In the genomic region with DNA sequence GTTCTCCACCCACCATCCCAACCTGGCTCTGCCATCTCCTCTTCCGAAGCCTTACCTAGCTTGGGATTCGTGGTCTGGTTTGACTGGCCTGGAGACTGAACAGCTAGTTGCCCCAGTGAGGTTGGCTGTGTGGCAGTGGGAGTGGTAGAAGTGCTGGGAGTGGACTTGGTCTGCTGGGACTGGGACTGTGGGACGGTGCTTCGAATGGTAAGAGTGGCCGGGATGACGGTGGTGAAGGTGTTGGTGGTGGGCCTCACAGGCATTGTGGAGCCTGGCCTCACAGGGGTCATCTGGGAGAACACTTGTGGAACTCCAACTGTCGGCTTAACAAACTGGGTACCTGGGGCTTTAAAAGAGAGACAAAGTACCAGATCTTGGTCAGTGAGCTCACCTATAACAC, we compare ENCODE assay signal across 1 cellular context.
TF ChIP-seq lines count a peak whose summit lies in the region.

No MANE protein-coding gene starts in this region.

TF ChIP-seq in GM12878, 131 proteins besides CTCF, POLR2A, EP300 and RAD21:
- TF ChIP-seq BRCA1 (IDR thresholded peaks at IDR 0.05; ENCODE audit: low read depth, low read length) (no peak), SREBF2 (IDR thresholded peaks at IDR 0.05; ENCODE audit: low read length) (no peak), HDGF (IDR thresholded peaks at IDR 0.05) (no peak), EED (IDR thresholded peaks at IDR 0.05; ENCODE audit: low read depth) (no peak), SIN3A (IDR thresholded peaks at IDR 0.05; ENCODE audit: low read depth, low read length) (no peak), TCF3 (IDR thresholded peaks at IDR 0.05; ENCODE audit: borderline replicate concordance, insufficient read depth, low read depth, low read length) (no peak), ZBED1 (IDR thresholded peaks at IDR 0.05; ENCODE audit: borderline replicate concordance) (no peak), HCFC1 (IDR thresholded peaks at IDR 0.05; ENCODE audit: low read length) (no peak), IRF4 (IDR thresholded peaks at IDR 0.05; ENCODE audit: low read depth, low read length) (no peak), CHD1 (IDR thresholded peaks at IDR 0.05; ENCODE audit: low read depth, low read length) (no peak), BCL11A (IDR thresholded peaks at IDR 0.05; ENCODE audit: low read depth, low read length) (no peak)
- TF ChIP-seq, protein P1, sequence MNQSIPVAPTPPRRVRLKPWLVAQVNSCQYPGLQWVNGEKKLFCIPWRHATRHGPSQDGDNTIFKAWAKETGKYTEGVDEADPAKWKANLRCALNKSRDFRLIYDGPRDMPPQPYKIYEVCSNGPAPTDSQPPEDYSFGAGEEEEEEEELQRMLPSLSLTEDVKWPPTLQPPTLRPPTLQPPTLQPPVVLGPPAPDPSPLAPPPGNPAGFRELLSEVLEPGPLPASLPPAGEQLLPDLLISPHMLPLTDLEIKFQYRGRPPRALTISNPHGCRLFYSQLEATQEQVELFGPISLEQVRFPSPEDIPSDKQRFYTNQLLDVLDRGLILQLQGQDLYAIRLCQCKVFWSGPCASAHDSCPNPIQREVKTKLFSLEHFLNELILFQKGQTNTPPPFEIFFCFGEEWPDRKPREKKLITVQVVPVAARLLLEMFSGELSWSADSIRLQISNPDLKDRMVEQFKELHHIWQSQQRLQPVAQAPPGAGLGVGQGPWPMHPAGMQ (IDR thresholded peaks at IDR 0.05; ENCODE audit: borderline replicate concordance), result no peak
